ENCODE assay signal across 9 cellular contexts in genomic region chr14:59020382-59020781, GRCh38.
DNase-seq lines count a peak whose midpoint lies in the region; ATAC-seq and TF ChIP-seq lines count a peak whose summit lies in the region.
"Had no signal": no experiment of that assay in that cellular context is flagged by ENCODE, and none has a peak within 500 bp of the region (broad histone marks: within the 10 kb centered on the region; RNA-seq: fewer than 3 reads in every experiment).

No MANE protein-coding gene starts in this region.

- H3K27me3 Mint-ChIP-seq in glutamatergic neuron (ENCODE audit: unreplicated experiment): no peaks in the 10 kb centered on the region

- H3K79me2 ChIP-seq in OCI-LY7 (ENCODE audit: insufficient read depth, low read depth, low read length): no peaks in the 10 kb centered on the region

- CTCF ChIA-PET in OCI-LY7 (lab: Charles Lee; ENCODE audit: unreplicated experiment): no interaction called here

- peaks cover 2% of the 10 kb centered on the region for H3K9me3 Mint-ChIP-seq in glutamatergic neuron (ENCODE audit: unreplicated experiment)

- no peak overlapping the region for H3K4me2 ChIP-seq in OCI-LY7 (ENCODE audit: low read length)

- peak; percentile 45 for TF ChIP-seq CTCF in GM13977 (IDR thresholded peaks at IDR 0.05; ENCODE audit: extremely low read depth, insufficient read depth, missing control alignments)
- peak; percentile 79 for TF ChIP-seq CTCF in OCI-LY7 (conservative IDR thresholded peaks at IDR 0.05; ENCODE audit: low read length)
- TF ChIP-seq CTCF in glutamatergic neuron (IDR thresholded peaks at IDR 0.05; ENCODE audit: partially characterized antibody, unreplicated experiment): peak; percentile 43

- in situ Hi-C loops in GM13977 (cut with MboI; ENCODE audit: low pct_unique_long_range_greater_than_20kb, low sequenced_read_pairs, unreplicated experiment): no loop called here

- no peaks in the 10 kb centered on the region for H3K4me1 ChIP-seq in OCI-LY7 (ENCODE audit: insufficient read depth, low read length, poor library complexity, severe bottlenecking)
- H3K4me1 ChIP-seq: tibial nerve had no signal

- no peak overlapping the region for H3K4me3 Mint-ChIP-seq in glutamatergic neuron (ENCODE audit: unreplicated experiment)

- no TSS peak for BruUV-seq in OCI-LY7 (replicated peaks; lab: Mats Ljungman, UMichigan)

- DNase-seq in AG08396 (ENCODE audit: low spot score) (peak; percentile 17), GM13977 (ENCODE audit: low spot score) (no peak), OCI-LY7 (ENCODE audit: low spot score) (peak; percentile 26), glutamatergic neuron (peak; percentile 20), H7 (no peak)
- no peak for DNase-seq in stimulated activated CD4-positive, alpha-beta T cell treated with anti-CD3 and anti-CD28 coated beads, Interleukin-1b, Interleukin-23, amount 100 ng/mL, for 48 hours
- DNase-seq in activated CD8-positive, alpha-beta memory T cell treated with anti-CD3 and anti-CD28 coated beads, Interleukin-2, amount 50 U/mL, for 4 hours: no peak

- H3K9me2 ChIP-seq in OCI-LY7 (ENCODE audit: insufficient read depth, low read length): no peaks in the 10 kb centered on the region

- H3K9me3 ChIP-seq in OCI-LY7 (ENCODE audit: low read length): no peaks in the 10 kb centered on the region
- H3K9me3 ChIP-seq: tibial nerve had no signal

- intact Hi-C loops in OCI-LY7 (cut with micrococcal nuclease; ENCODE audit: unreplicated experiment): no loop called here

- no peaks in the 10 kb centered on the region for H3K27me3 ChIP-seq in H7 (ENCODE audit: control insufficient read depth, insufficient read depth, low read length)
- H3K27me3 ChIP-seq: tibial nerve had no signal

- POLR2A ChIA-PET in OCI-LY7 (lab: Charles Lee): interaction anchor here (0.7 to 1.3 kb wide), 2 partner anchors 14 to 477 kb away, joined by 3 to 4 read pairs; no protein-coding TSS in a partner anchor

- H3K27ac ChIP-seq in OCI-LY7 (ENCODE audit: low read depth, low read length, poor library complexity, severe bottlenecking): no peak overlapping the region
- H3K27ac ChIP-seq: tibial nerve had no signal

- H2AFZ ChIP-seq in OCI-LY7 (ENCODE audit: low read length): no peak overlapping the region

- no peaks in the 10 kb centered on the region for H3K36me3 Mint-ChIP-seq in glutamatergic neuron (ENCODE audit: unreplicated experiment)

- H3K4me3 ChIP-seq in OCI-LY7 (ENCODE audit: low read depth, low read length, poor library complexity, severe bottlenecking): no peak overlapping the region
- no peak overlapping the region for H3K4me3 ChIP-seq in H7 (ENCODE audit: insufficient read depth, low read depth, low read length)
- H3K4me3 ChIP-seq: tibial nerve had no signal

- H3K4me1 Mint-ChIP-seq in glutamatergic neuron (ENCODE audit: low read depth, unreplicated experiment): no peaks in the 10 kb centered on the region

- H4K20me1 ChIP-seq in OCI-LY7 (ENCODE audit: insufficient read depth, low read length): no peaks in the 10 kb centered on the region

- no peak for ATAC-seq in GM19463 (IDR thresholded peaks at IDR 0.05; ENCODE audit: unreplicated experiment)

- H3K27ac Mint-ChIP-seq in glutamatergic neuron (ENCODE audit: unreplicated experiment): no peak overlapping the region

- H3K36me3 ChIP-seq in OCI-LY7 (ENCODE audit: insufficient read depth, low read length): no peaks in the 10 kb centered on the region
- no peaks in the 10 kb centered on the region for H3K36me3 ChIP-seq in H7 (replicated peaks; ENCODE audit: control insufficient read depth, insufficient read depth, low read length)
- H3K36me3 ChIP-seq: tibial nerve had no signal

Comparison
In these comparisons a context has a peak if more than half of its experiments do, and no peak if none do; other contexts are left out.
1. DNase-seq: peak in AG08396 (single experiment), OCI-LY7 (single experiment) and glutamatergic neuron (single experiment); none in GM13977 (single experiment), stimulated activated CD4-positive, alpha-beta T cell treated with anti-CD3 and anti-CD28 coated beads, Interleukin-1b, Interleukin-23, amount 100 ng/mL, for 48 hours (single experiment), activated CD8-positive, alpha-beta memory T cell treated with anti-CD3 and anti-CD28 coated beads, Interleukin-2, amount 50 U/mL, for 4 hours (single experiment) and H7 (single experiment).
2. Peak in every context shown above with its lines, with median percentiles within 50 percentile points of each other: CTCF ChIP-seq.